1 cellular context compared by ENCODE assay signal in the genomic region with DNA sequence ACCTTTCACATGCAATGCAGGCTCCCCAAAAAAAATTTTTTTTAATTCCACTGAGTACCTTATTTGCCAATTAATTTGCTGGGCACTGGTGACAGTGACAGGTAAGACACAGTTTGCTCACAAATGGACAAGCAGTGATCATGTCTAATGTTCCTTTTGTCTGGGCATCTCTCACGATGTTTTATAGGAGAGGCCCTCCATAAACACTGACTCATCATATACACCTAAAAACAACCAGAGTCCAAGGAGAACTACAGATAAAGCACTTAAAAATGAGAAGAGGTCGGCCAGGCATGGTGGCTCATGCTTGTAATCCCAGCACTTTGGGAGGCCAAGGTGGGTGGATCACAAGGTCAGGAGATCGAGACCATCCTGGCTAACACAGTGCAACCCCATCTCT.
TF ChIP-seq lines count a peak whose summit lies in the region.

No MANE protein-coding gene starts in this region.

TF ChIP-seq in A549, 52 proteins besides CTCF, POLR2A, EP300 and RAD21 (continued from another document):
- no peak for TF ChIP-seq ZFP36 (IDR thresholded peaks at IDR 0.05; ENCODE audit: borderline replicate concordance, partially characterized antibody)
